Comparison of ENCODE assay signal across 8 cellular contexts in the genomic region with DNA sequence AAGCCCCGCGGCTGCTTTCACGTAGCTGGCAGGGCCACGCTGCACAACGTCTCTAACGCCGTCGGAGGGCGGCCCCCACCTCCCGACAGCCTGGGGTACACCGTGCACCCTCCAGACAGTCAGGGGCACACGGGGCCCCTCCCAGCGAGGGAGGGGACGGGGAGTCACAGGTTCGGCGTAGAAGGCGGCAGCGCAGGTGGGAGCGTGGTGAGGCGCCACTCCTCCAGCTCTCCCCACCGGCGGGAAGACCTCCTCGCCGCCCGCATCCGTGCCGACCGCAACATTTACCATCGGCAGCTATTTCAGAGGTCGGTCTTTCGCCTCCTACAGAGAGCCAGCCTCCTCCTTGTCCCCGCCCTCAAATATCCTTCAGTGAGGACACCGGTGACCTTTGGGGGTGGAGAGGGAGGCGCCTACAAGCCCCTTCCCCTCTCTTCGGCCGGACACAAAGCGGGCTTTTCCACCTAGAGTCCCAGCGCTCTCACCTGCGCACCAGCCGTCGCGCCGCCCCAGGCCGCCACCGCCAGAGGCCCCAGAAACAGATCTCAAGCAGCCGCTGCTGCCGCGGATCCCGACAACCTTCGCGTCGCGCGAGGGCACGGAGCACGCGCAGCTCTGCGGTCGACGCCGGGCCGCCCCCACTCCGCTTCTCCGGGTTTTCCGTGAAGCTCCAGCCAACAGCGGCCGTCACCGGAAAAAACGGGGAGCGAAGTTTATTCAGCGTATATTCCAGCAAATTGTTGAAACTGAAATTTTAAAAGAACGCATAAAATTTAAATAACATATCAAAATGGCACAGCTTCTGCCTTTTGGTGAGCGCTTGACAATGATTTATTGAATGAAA. TPM values are rescaled to one million over a fixed set of nuclear protein-coding genes. Genes with fewer than 3 reads are reported as not detected.
DNase-seq lines count a peak whose midpoint lies in the region; ATAC-seq and TF ChIP-seq lines count a peak whose summit lies in the region.

A gene (minus strand): TSS at position 600 of the 844 bp plus-strand sequence. CDS start 20,708 bp downstream, outside the sequence.

- peaks cover 7% of the 10 kb centered on the region for H3K79me2 ChIP-seq in trophoblast cell (ENCODE audit: control insufficient read depth, insufficient read depth, low read length, poor library complexity)

- no peaks in the 10 kb centered on the region for H3K27me3 Mint-ChIP-seq in activated naive CD8-positive, alpha-beta T cell treated with anti-CD3 and anti-CD28 coated beads for 36 hours

- TF ChIP-seq POLR2A in GM10847 (IDR thresholded peaks at IDR 0.05; ENCODE audit: extremely low read depth, insufficient read length) (peak; percentile 63), tibial nerve (IDR thresholded peaks at IDR 0.05) (peak; percentile 25 to 32)

- H2AFZ ChIP-seq in trophoblast cell (ENCODE audit: insufficient read depth, low read length, poor library complexity), result peak within 1 kb of the TSS; percentile 70

- peak within 1 kb of the TSS; percentile 64 for H3K4me2 ChIP-seq in trophoblast cell (ENCODE audit: low read length)

- peak within 1 kb of the TSS; percentile 89 for H4K91ac ChIP-seq in trophoblast cell (ENCODE audit: low read depth, low read length)

- H3K27ac Mint-ChIP-seq in activated naive CD8-positive, alpha-beta T cell treated with anti-CD3 and anti-CD28 coated beads for 36 hours, result peak within 1 kb of the TSS; percentile 97

- peaks cover 36% of the 10 kb centered on the region for H3K4me1 Mint-ChIP-seq in activated naive CD8-positive, alpha-beta T cell treated with anti-CD3 and anti-CD28 coated beads for 36 hours

- ATAC-seq in HG02571 (IDR thresholded peaks at IDR 0.05; ENCODE audit: unreplicated experiment) (peak; percentile 65), SK-N-SH treated with all-trans-retinoic acid at 6 μM for 48 hours (peak; percentile 79)

- H4K12ac ChIP-seq in trophoblast cell (ENCODE audit: low read depth, low read length), result peak within 1 kb of the TSS; percentile 32

- H3K36me3 ChIP-seq in cardiac muscle cell (no peaks in the 10 kb centered on the region), trophoblast cell (ENCODE audit: control insufficient read depth in 1 of 2, insufficient read depth in 2 of 2, low read length in 2 of 2) (no peaks in the 10 kb centered on the region), tibial nerve (no peaks in the 10 kb centered on the region)

- no peaks in the 10 kb centered on the region for H3K9me3 ChIP-seq in cardiac muscle cell (ENCODE audit: low read depth)
- no peaks in the 10 kb centered on the region for H3K9me3 ChIP-seq in trophoblast cell (ENCODE audit: insufficient read depth, low read depth, low read length)
- H3K9me3 ChIP-seq in tibial nerve, result no peaks in the 10 kb centered on the region

- no peak within 1 kb of the TSS for H3K23ac ChIP-seq in trophoblast cell (ENCODE audit: low read length)

- H3K9me3 Mint-ChIP-seq in activated naive CD8-positive, alpha-beta T cell treated with anti-CD3 and anti-CD28 coated beads for 36 hours, result no peaks in the 10 kb centered on the region

- peak within 1 kb of the TSS; percentile 85 for H4K8ac ChIP-seq in trophoblast cell (ENCODE audit: low read depth, low read length)

- no CpG with 5 or more reads among the region's 73 CpGs for WGBS in trophoblast cell (ENCODE audit: extremely low coverage, insufficient coverage, insufficient read length)
- 0 to 1% methylated on average over 57 to 66 of the region's 73 CpGs for WGBS in tibial nerve, 2 donors

- no peaks in the 10 kb centered on the region for H3K27me3 ChIP-seq in cardiac muscle cell
- H3K27me3 ChIP-seq in trophoblast cell (ENCODE audit: insufficient read depth, low read length), result no peaks in the 10 kb centered on the region
- H3K27me3 ChIP-seq in tibial nerve, result no peaks in the 10 kb centered on the region

- peak within 1 kb of the TSS; percentile 49 for H3K18ac ChIP-seq in trophoblast cell (ENCODE audit: low read length)

- H2AK5ac ChIP-seq in trophoblast cell (ENCODE audit: low read length), result peak within 1 kb of the TSS; percentile 16

- H3K4me3 ChIP-seq in cardiac muscle cell (peak within 1 kb of the TSS; percentile 81), trophoblast cell (ENCODE audit: low read depth, low read length) (peak within 1 kb of the TSS; percentile 87), tibial nerve (peak within 1 kb of the TSS; percentile 74 to 96 (median 88))

- H3K36me3 Mint-ChIP-seq in activated naive CD8-positive, alpha-beta T cell treated with anti-CD3 and anti-CD28 coated beads for 36 hours, result peaks cover 16% of the 10 kb centered on the region

- no peak within 1 kb of the TSS for H2BK12ac ChIP-seq in trophoblast cell (ENCODE audit: low read length)

- peaks cover 9% of the 10 kb centered on the region for H3K4me1 ChIP-seq in cardiac muscle cell (ENCODE audit: low read depth)
- peaks cover 4% of the 10 kb centered on the region in 2 experiments for H3K4me1 ChIP-seq in trophoblast cell (ENCODE audit: control insufficient read depth in 1 of 2, insufficient read depth in 2 of 2, low read length in 2 of 2)
- H3K4me1 ChIP-seq in tibial nerve, result peaks cover 0 to 53% (median 16%) of the 10 kb centered on the region in 4 donors

- H3K27ac ChIP-seq in cardiac muscle cell (peak within 1 kb of the TSS; percentile 87), trophoblast cell (ENCODE audit: low read depth, low read length) (peak within 1 kb of the TSS; percentile 89), tibial nerve (peak within 1 kb of the TSS; percentile 67 to 93 (median 89))

- H3K9ac ChIP-seq in trophoblast cell (ENCODE audit: low read length), result peak within 1 kb of the TSS; percentile 11

- H3K4ac ChIP-seq in trophoblast cell (ENCODE audit: low read depth, low read length), result peak within 1 kb of the TSS; percentile 18

- H2BK120ac ChIP-seq in trophoblast cell (ENCODE audit: insufficient read depth, low read length, poor library complexity), result peak within 1 kb of the TSS; percentile 83

- peaks cover 9% of the 10 kb centered on the region for H3K79me1 ChIP-seq in trophoblast cell (ENCODE audit: low read length)

- peak within 1 kb of the TSS; percentile 73 for H2BK5ac ChIP-seq in trophoblast cell (ENCODE audit: low read depth, low read length, poor library complexity)

- TF ChIP-seq CTCF in cardiac muscle cell (IDR thresholded peaks at IDR 0.05; ENCODE audit: low read depth, low read length), result no peak
- TF ChIP-seq CTCF in tibial nerve (IDR thresholded peaks at IDR 0.05), result peak in 2 of 5 experiments; percentile 31 to 48

- H3K14ac ChIP-seq in trophoblast cell (ENCODE audit: low read length), result peak within 1 kb of the TSS; percentile 92

- H3K4me3 Mint-ChIP-seq in activated naive CD8-positive, alpha-beta T cell treated with anti-CD3 and anti-CD28 coated beads for 36 hours, result peak within 1 kb of the TSS; percentile 91

- peak; percentile 50 for DNase-seq in NCI-H1048 (lab: John Stamatoyannopoulos, UW)
- peak; percentile 88 for DNase-seq in activated naive CD8-positive, alpha-beta T cell treated with anti-CD3 and anti-CD28 coated beads for 36 hours
- DNase-seq in cardiac muscle cell (ENCODE audit: low read depth in 1 of 2, low spot score in 1 of 2), result peak; percentile 94 to 95
- DNase-seq in trophoblast cell, result peak; percentile 85 to 93
- peak; percentile 72 to 83 for DNase-seq in tibial nerve (ENCODE audit: low spot score in 2 of 2)

- peak; percentile 3 to 68 for TF ChIP-seq EP300 in tibial nerve (IDR thresholded peaks at IDR 0.05)

TF ChIP-seq in SK-N-SH treated with all-trans-retinoic acid at 6 μM for 48 hours, 23 proteins besides CTCF, POLR2A, EP300 and RAD21:
- TF ChIP-seq ZNF70 (CRISPR knock-in tag; IDR thresholded peaks at IDR 0.05) (no peak), TOX (CRISPR knock-in tag; IDR thresholded peaks at IDR 0.05; ENCODE audit: borderline replicate concordance) (no peak)
- TF ChIP-seq, protein P1, sequence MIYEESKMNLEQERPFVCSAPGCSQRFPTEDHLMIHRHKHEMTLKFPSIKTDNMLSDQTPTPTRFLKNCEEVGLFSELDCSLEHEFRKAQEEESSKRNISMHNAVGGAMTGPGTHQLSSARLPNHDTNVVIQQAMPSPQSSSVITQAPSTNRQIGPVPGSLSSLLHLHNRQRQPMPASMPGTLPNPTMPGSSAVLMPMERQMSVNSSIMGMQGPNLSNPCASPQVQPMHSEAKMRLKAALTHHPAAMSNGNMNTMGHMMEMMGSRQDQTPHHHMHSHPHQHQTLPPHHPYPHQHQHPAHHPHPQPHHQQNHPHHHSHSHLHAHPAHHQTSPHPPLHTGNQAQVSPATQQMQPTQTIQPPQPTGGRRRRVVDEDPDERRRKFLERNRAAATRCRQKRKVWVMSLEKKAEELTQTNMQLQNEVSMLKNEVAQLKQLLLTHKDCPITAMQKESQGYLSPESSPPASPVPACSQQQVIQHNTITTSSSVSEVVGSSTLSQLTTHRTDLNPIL (CRISPR knock-in tag; IDR thresholded peaks at IDR 0.05; ENCODE audit: low read depth), result no peak
TF ChIP-seq in SK-N-SH treated with all-trans-retinoic acid at 6 μM for 48 hours: peak in this region for 0.

RNA-seq across cellular contexts. Expression of the gene that starts here (rescaled TPM):
- total RNA-seq in activated naive CD8-positive, alpha-beta T cell treated with anti-CD3 and anti-CD28 coated beads for 36 hours, result 1 to 10 TPM; 7.0 to 7.1 TPM
- 8.7 and 9.1 TPM in 2 replicates for total RNA-seq in cardiac muscle cell
- 33.0 and 45.9 TPM in 2 replicates for polyA plus RNA-seq in cardiac muscle cell
- polyA plus RNA-seq in trophoblast cell (2013), result 7.3 and 7.7 TPM in 2 replicates
- total RNA-seq in tibial nerve, result 10 to 100 TPM; 12.9 to 16.6 (median 16.0) TPM

Comparison
In these comparisons a context has a peak if more than half of its experiments do, and no peak if none do; other contexts are left out.
1. Peak in every context shown above with its lines: DNase-seq, ATAC-seq, H3K4me3 ChIP-seq and H3K27ac ChIP-seq.